16 cellular contexts compared by ENCODE assay signal in the genomic region with DNA sequence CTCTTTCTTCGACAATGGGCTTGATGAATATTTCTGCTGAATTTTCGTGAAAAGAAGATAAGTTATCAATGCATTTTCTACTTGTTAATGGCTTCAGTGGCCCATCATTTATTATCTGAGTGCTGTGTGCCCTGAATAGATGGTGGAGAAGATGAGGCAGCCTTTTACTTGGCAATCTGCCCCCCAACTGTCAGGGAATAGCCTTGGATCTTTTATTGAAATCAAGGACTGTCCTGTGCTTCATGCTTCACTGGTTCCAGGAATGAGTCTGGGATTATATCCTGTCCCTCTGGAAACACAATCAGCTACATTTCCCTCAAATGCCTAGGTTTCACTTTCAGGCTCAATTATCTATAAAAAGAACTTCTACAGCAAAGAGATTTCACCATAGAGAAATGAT.
"Had no signal": no experiment of that assay in that cellular context is flagged by ENCODE, and none has a peak within 500 bp of the region (broad histone marks: within the 10 kb centered on the region; RNA-seq: fewer than 3 reads in every experiment).

No MANE protein-coding gene starts in this region.

- H3K27ac Mint-ChIP-seq: activated CD4-positive, alpha-beta memory T cell treated with anti-CD3 and anti-CD28 coated beads, Interleukin-2, amount 10 ng/mL, durations not matched to agents 7 days and 5 days; activated naive CD8-positive, alpha-beta T cell treated with anti-CD3 and anti-CD28 coated beads, Interleukin-2, amount 10 ng/mL, durations not matched to agents 7 days and 5 days; activated T-cell treated with anti-CD3 and anti-CD28 coated beads, Interleukin-2, amount 50 U/mL, for 72 hours; immature natural killer cell; memory B cell; natural killer cell treated with Interleukin-12 subunit alpha and Interleukin-12 subunit beta and Interleukin-15 and Interleukin-18, amount 100 ng/mL, for 72 hours had no signal

- H3K4me1 Mint-ChIP-seq: activated naive CD8-positive, alpha-beta T cell treated with anti-CD3 and anti-CD28 coated beads, Interleukin-2, amount 10 ng/mL, durations not matched to agents 7 days and 5 days; immature natural killer cell; memory B cell had no signal

- DNase-seq: activated CD4-positive, alpha-beta memory T cell treated with anti-CD3 and anti-CD28 coated beads, Interleukin-2, amount 10 ng/mL, durations not matched to agents 7 days and 5 days; activated CD8-positive, alpha-beta memory T cell treated with anti-CD3 and anti-CD28 coated beads, Interleukin-2, amount 50 U/mL, for 4 hours; activated naive CD8-positive, alpha-beta T cell treated with anti-CD3 and anti-CD28 coated beads, Interleukin-2, amount 10 ng/mL, durations not matched to agents 7 days and 5 days; activated T-cell treated with anti-CD3 and anti-CD28 coated beads, Interleukin-2, amount 50 U/mL, for 72 hours; aorta; immature natural killer cell; left colon; nucleus accumbens; right lobe of liver; stimulated activated CD4-positive, alpha-beta T cell treated with anti-CD3 and anti-CD28 coated beads, Interleukin-2, amount 100 ng/mL, for 24 hours; stimulated activated naive CD4-positive, alpha-beta T cell; substantia nigra; T-helper 9 cell; transverse colon had no signal

- ATAC-seq: activated T-cell treated with anti-CD3 and anti-CD28 coated beads, Interleukin-2, amount 50 U/mL, for 72 hours; left colon; natural killer cell treated with Interleukin-12 subunit alpha and Interleukin-12 subunit beta and Interleukin-15 and Interleukin-18, amount 100 ng/mL, for 72 hours; right lobe of liver had no signal

- H3K4me3 Mint-ChIP-seq: activated CD4-positive, alpha-beta memory T cell treated with anti-CD3 and anti-CD28 coated beads, Interleukin-2, amount 10 ng/mL, durations not matched to agents 7 days and 5 days; activated naive CD8-positive, alpha-beta T cell treated with anti-CD3 and anti-CD28 coated beads, Interleukin-2, amount 10 ng/mL, durations not matched to agents 7 days and 5 days; activated T-cell treated with anti-CD3 and anti-CD28 coated beads, Interleukin-2, amount 50 U/mL, for 72 hours; immature natural killer cell; memory B cell; natural killer cell treated with Interleukin-12 subunit alpha and Interleukin-12 subunit beta and Interleukin-15 and Interleukin-18, amount 100 ng/mL, for 72 hours had no signal

- H3K27me3 Mint-ChIP-seq: activated naive CD8-positive, alpha-beta T cell treated with anti-CD3 and anti-CD28 coated beads, Interleukin-2, amount 10 ng/mL, durations not matched to agents 7 days and 5 days had no signal

- H3K9me3 Mint-ChIP-seq: activated naive CD8-positive, alpha-beta T cell treated with anti-CD3 and anti-CD28 coated beads, Interleukin-2, amount 10 ng/mL, durations not matched to agents 7 days and 5 days; activated T-cell treated with anti-CD3 and anti-CD28 coated beads, Interleukin-2, amount 50 U/mL, for 72 hours; immature natural killer cell; memory B cell; natural killer cell treated with Interleukin-12 subunit alpha and Interleukin-12 subunit beta and Interleukin-15 and Interleukin-18, amount 100 ng/mL, for 72 hours had no signal

- H3K36me3 Mint-ChIP-seq: activated naive CD8-positive, alpha-beta T cell treated with anti-CD3 and anti-CD28 coated beads, Interleukin-2, amount 10 ng/mL, durations not matched to agents 7 days and 5 days; immature natural killer cell; memory B cell; natural killer cell treated with Interleukin-12 subunit alpha and Interleukin-12 subunit beta and Interleukin-15 and Interleukin-18, amount 100 ng/mL, for 72 hours had no signal
